ENCODE assay signal across 9 cellular contexts in the genomic region with DNA sequence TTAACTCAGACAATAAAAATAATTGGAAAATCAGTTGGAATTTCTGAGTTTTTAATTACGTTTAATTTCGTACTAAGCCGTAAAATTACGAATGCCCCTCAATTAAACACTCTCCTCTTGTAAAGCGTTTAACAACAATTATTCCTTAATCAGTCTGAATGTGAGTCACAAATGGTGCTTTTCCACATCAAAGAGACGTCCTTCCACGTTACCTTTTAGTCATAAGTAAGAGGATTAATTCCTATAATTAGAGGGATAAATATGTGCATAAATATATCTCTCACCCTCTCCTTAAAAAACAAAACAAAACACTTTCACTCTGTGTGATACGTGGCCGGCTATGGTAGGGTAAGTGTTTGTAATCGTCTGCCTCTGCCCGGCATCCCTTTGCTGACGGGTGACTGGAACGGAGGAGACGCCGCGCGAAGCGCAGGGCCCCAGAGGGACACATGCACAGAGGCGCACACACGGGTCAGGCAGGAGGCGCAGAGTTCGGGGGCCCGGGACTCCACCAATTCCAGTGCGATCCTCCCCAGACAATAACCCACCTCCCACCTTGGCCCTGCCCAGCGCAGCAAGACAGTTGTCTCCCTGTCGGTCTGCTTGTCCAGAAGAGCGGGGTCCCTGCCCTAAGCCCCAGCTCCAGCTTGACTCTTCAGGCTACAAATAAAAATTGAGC. TPM values are rescaled to one million over a fixed set of nuclear protein-coding genes. Genes with fewer than 3 reads are reported as not detected.
DNase-seq lines count a peak whose midpoint lies in the region; ATAC-seq, FAIRE-seq and TF ChIP-seq lines count a peak whose summit lies in the region.
"Had no signal": no experiment of that assay in that cellular context is flagged by ENCODE, and none has a peak within 500 bp of the region (broad histone marks: within the 10 kb centered on the region; RNA-seq: fewer than 3 reads in every experiment).

No MANE protein-coding gene starts in this region.

- H3K4me1 ChIP-seq in left lung (no peaks in the 10 kb centered on the region), thoracic aorta (ENCODE audit: control insufficient read depth in 1 of 2, low read depth in 2 of 2) (peaks cover 0 to 10% of the 10 kb centered on the region in 2 donors)

- DNase-seq in NCI-H1417 (lab: John Stamatoyannopoulos, UW) = peak in 2 of 3 experiments; percentile 64 to 94
- no peak for DNase-seq in chondrocyte (ENCODE audit: low spot score)
- DNase-seq in left lung = peak in 1 of 2 donors; percentile 63
- DNase-seq in thoracic aorta (ENCODE audit: low spot score) = no peak
- DNase-seq in stimulated activated CD4-positive, alpha-beta T cell treated with anti-CD3 and anti-CD28 coated beads, Interleukin-12 subunit alpha, Interleukin-12 subunit beta, amount 100 ng/mL, for 4 hours = no peak
- DNase-seq in GM19239 (ENCODE audit: insufficient read length, low spot score) = no peak
- DNase-seq: hippocampal formation had no signal

- TF ChIP-seq CTCF in chondrocyte (IDR thresholded peaks at IDR 0.05) (no peak), left lung (IDR thresholded peaks at IDR 0.05) (no peak), thoracic aorta (IDR thresholded peaks at IDR 0.05) (no peak)

- H3K4me3 Mint-ChIP-seq in chondrocyte (ENCODE audit: unreplicated experiment) = peak overlapping the region; percentile 75

- peaks cover 20% of the 10 kb centered on the region for H3K4me1 Mint-ChIP-seq in chondrocyte (ENCODE audit: low read depth)

- ATAC-seq in left lung = peak; percentile 61
- ATAC-seq in thoracic aorta (ENCODE audit: insufficient number of reproducible peaks, low FRiP score, low read depth) = no peak
- no peak for ATAC-seq in GM21528 (IDR thresholded peaks at IDR 0.05; ENCODE audit: low FRiP score, unreplicated experiment)
- ATAC-seq in HG02885 (IDR thresholded peaks at IDR 0.05; ENCODE audit: poor library complexity, unreplicated experiment) = no peak

- H3K9me3 ChIP-seq in left lung (no peaks in the 10 kb centered on the region), thoracic aorta (no peaks in the 10 kb centered on the region)

- FAIRE-seq in GM19239 (lab: Jason Lieb, UNC) = no peak

- H3K36me3 Mint-ChIP-seq in chondrocyte (ENCODE audit: low read depth) = peaks cover 10% of the 10 kb centered on the region

- no peaks in the 10 kb centered on the region for H3K36me3 ChIP-seq in left lung
- no peaks in the 10 kb centered on the region for H3K36me3 ChIP-seq in thoracic aorta

- no peaks in the 10 kb centered on the region for H3K9me3 Mint-ChIP-seq in chondrocyte (ENCODE audit: low read depth)

- H3K27me3 Mint-ChIP-seq in chondrocyte (ENCODE audit: low read depth) = peaks cover 73% of the 10 kb centered on the region

- H3K27ac ChIP-seq in left lung (no peak overlapping the region), thoracic aorta (no peak overlapping the region)

- no peak overlapping the region for H3K27ac Mint-ChIP-seq in chondrocyte (ENCODE audit: unreplicated experiment)

- H3K27me3 ChIP-seq in left lung (peaks cover 61 to 94% of the 10 kb centered on the region in 2 donors), thoracic aorta (replicated peaks; ENCODE audit: insufficient read depth) (no peaks in the 10 kb centered on the region)

- intact Hi-C loops in left lung (cut with DNase I) = no loop called here

- H3K4me3 ChIP-seq in left lung (peak overlapping the region in 1 of 2 donors; percentile 20), thoracic aorta (peak overlapping the region; percentile 75)

RNA-seq across cellular contexts. Expression of a gene that starts 9.7 kb away (rescaled TPM):
- 28.3 to 76.9 TPM (median 30.2 TPM) in 3 replicates for total RNA-seq in chondrocyte
- total RNA-seq in left lung = 10 to 100 TPM; 14.1 to 18.7 TPM
- 10 to 100 TPM; 46.4 to 57.2 TPM for total RNA-seq in thoracic aorta

Comparison
In these comparisons a context has a peak if more than half of its experiments do, and no peak if none do; other contexts are left out.
1. DNase-seq: peak in NCI-H1417 (2 of 3); none in chondrocyte (single experiment), thoracic aorta (single experiment), stimulated activated CD4-positive, alpha-beta T cell treated with anti-CD3 and anti-CD28 coated beads, Interleukin-12 subunit alpha, Interleukin-12 subunit beta, amount 100 ng/mL, for 4 hours (single experiment) and GM19239 (single experiment).